8 cellular contexts compared by ENCODE assay signal in genomic region chr14:73741386-73741875, GRCh38. TPM values are rescaled to one million over a fixed set of nuclear protein-coding genes. Genes with fewer than 3 reads are reported as not detected.
DNase-seq lines count a peak whose midpoint lies in the region.

No MANE protein-coding gene starts in this region.

- DNase-seq in GF-D8 (lab: John Stamatoyannopoulos, UW), result peak; percentile 89
- peak; percentile 73 for DNase-seq in LHCN-M2 (ENCODE audit: low read depth)
- peak; percentile 80 for DNase-seq in activated CD4-positive, alpha-beta T cell treated with anti-CD3 and anti-CD28 coated beads for 48 hours
- peak; percentile 70 for DNase-seq in ecto neural progenitor cell (ENCODE audit: low spot score)
- DNase-seq in lung microvascular endothelial cell (ENCODE audit: low read depth in 2 of 2), result peak; percentile 80 to 90
- peak; percentile 47 to 48 for DNase-seq in stimulated activated CD8-positive, alpha-beta memory T cell treated with anti-CD3 and anti-CD28 coated beads, Interleukin-2, amount 100 ng/mL, for 1 hour (ENCODE audit: low read depth in 2 of 2)
- no peak for DNase-seq in SHP77 treated with DMSO at 0.1 percent for 48 hours (lab: John Stamatoyannopoulos, UW)
- DNase-seq in dedifferentiated amniotic fluid mesenchymal stem cell (ENCODE audit: extremely low spot score), result no peak

RNA-seq across cellular contexts. Expression of gene PNMA1, which starts 27.2 kb away (rescaled TPM):
- 19.2 and 22.0 TPM in 2 replicates for total RNA-seq in LHCN-M2 (2014; rRNA removed)
- 64.2 TPM for polyA plus RNA-seq in LHCN-M2 (2012)
- 11.3 and 15.1 TPM in 2 replicates for total RNA-seq in lung microvascular endothelial cell

Comparison
In these comparisons a context has a peak if more than half of its experiments do, and no peak if none do; other contexts are left out.
1. DNase-seq: peak in GF-D8 (single experiment), LHCN-M2 (single experiment), activated CD4-positive, alpha-beta T cell treated with anti-CD3 and anti-CD28 coated beads for 48 hours (single experiment), ecto neural progenitor cell (single experiment), lung microvascular endothelial cell (2 of 2) and stimulated activated CD8-positive, alpha-beta memory T cell treated with anti-CD3 and anti-CD28 coated beads, Interleukin-2, amount 100 ng/mL, for 1 hour (2 of 2); none in SHP77 treated with DMSO at 0.1 percent for 48 hours (single experiment) and dedifferentiated amniotic fluid mesenchymal stem cell (single experiment).